In the genomic region with DNA sequence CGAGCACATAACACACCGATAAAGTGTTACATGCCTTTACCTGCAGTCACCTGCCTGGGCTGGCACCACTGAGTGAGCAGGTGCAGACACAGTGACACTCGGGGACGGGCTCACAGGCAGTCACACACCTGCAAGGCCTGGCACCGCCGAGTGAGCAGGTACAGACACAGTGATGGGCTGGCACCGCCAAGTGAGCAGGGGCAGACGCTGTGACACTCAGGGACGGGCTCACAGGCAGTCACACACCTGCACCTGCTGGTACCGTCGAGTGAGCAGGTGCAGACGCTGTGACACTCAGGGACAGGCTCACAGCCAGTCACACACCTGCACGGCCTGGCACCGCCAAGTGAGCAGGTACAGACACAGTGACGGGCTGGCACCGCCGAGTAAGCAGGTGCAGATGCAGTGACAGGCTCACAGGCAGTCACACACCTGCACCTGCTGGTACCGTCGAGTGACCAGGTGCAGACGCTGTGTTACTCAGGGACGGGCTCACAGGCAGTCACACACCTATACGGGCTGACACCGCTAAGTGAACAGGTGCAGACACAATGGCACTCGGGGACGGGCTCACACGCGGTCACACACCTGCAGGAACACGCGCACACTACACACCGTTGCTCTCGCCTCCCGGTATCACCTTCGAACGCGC, we compare ENCODE assay signal across 8 cellular contexts. TPM values are rescaled to one million over a fixed set of nuclear protein-coding genes. Genes with fewer than 3 reads are reported as not detected.
DNase-seq lines count a peak whose midpoint lies in the region; ATAC-seq and TF ChIP-seq lines count a peak whose summit lies in the region.

No MANE protein-coding gene starts in this region.

- H3K27ac Mint-ChIP-seq in activated CD4-positive, alpha-beta memory T cell treated with anti-CD3 and anti-CD28 coated beads, Interleukin-2, amount 10 ng/mL, durations not matched to agents 7 days and 5 days = no peak overlapping the region
- H3K27ac Mint-ChIP-seq in glutamatergic neuron (ENCODE audit: unreplicated experiment) = peak overlapping the region; percentile 59

- H3K36me3 ChIP-seq in sigmoid colon = no peaks in the 10 kb centered on the region

- peak overlapping the region; percentile 45 to 73 (median 69) for H3K27ac ChIP-seq in sigmoid colon
- H3K27ac ChIP-seq in foreskin keratinocyte = no peak overlapping the region

- POLR2A ChIA-PET in activated CD4-positive, alpha-beta memory T cell treated with anti-CD3 and anti-CD28 coated beads, Interleukin-2, amount 10 ng/mL, durations not matched to agents 7 days and 5 days (lab: Charles Lee) = no interaction called here

- TF ChIP-seq CTCF in glutamatergic neuron (IDR thresholded peaks at IDR 0.05; ENCODE audit: partially characterized antibody, unreplicated experiment) (no peak), sigmoid colon (IDR thresholded peaks at IDR 0.05) (no peak), foreskin keratinocyte (conservative IDR thresholded peaks at IDR 0.05) (no peak)

- H3K36me3 Mint-ChIP-seq in activated CD4-positive, alpha-beta memory T cell treated with anti-CD3 and anti-CD28 coated beads, Interleukin-2, amount 10 ng/mL, durations not matched to agents 7 days and 5 days (ENCODE audit: low read depth) = peaks cover 3% of the 10 kb centered on the region
- peaks cover 3% of the 10 kb centered on the region for H3K36me3 Mint-ChIP-seq in glutamatergic neuron (ENCODE audit: unreplicated experiment)

- H3K27me3 ChIP-seq in sigmoid colon (no peaks in the 10 kb centered on the region), foreskin keratinocyte (no peaks in the 10 kb centered on the region)

- no peak for TF ChIP-seq EP300 in sigmoid colon (IDR thresholded peaks at IDR 0.05)

- WGBS in sigmoid colon, 2 donors = 33 to 55% methylated on average over 35 of the region's 35 CpGs

- peak overlapping the region; percentile 68 to 85 (median 80) for H3K4me3 ChIP-seq in sigmoid colon

- peak; percentile 18 for ATAC-seq in GM18873 (IDR thresholded peaks at IDR 0.05; ENCODE audit: low FRiP score, unreplicated experiment)
- no peak for ATAC-seq in foreskin keratinocyte

- no peaks in the 10 kb centered on the region for H3K27me3 Mint-ChIP-seq in activated CD4-positive, alpha-beta memory T cell treated with anti-CD3 and anti-CD28 coated beads, Interleukin-2, amount 10 ng/mL, durations not matched to agents 7 days and 5 days
- H3K27me3 Mint-ChIP-seq in glutamatergic neuron (ENCODE audit: unreplicated experiment) = peaks cover 14% of the 10 kb centered on the region

- CTCF ChIA-PET in activated CD4-positive, alpha-beta memory T cell treated with anti-CD3 and anti-CD28 coated beads, Interleukin-2, amount 10 ng/mL, durations not matched to agents 7 days and 5 days (lab: Charles Lee) = no interaction called here

- H3K9me3 Mint-ChIP-seq in activated CD4-positive, alpha-beta memory T cell treated with anti-CD3 and anti-CD28 coated beads, Interleukin-2, amount 10 ng/mL, durations not matched to agents 7 days and 5 days = peaks cover 27% of the 10 kb centered on the region
- peaks cover 7% of the 10 kb centered on the region for H3K9me3 Mint-ChIP-seq in glutamatergic neuron (ENCODE audit: unreplicated experiment)

- intact Hi-C loops in sigmoid colon (cut with DNase I) = loop anchor here (5.0 kb wide), 1 partner anchor 74 kb away; the partner anchor contains the start of gene ZNF71

- H3K4me1 ChIP-seq in sigmoid colon = peaks cover 0 to 22% (median 14%) of the 10 kb centered on the region in 4 donors
- no peaks in the 10 kb centered on the region for H3K4me1 ChIP-seq in foreskin keratinocyte

- H3K9me3 ChIP-seq in sigmoid colon = no peaks in the 10 kb centered on the region

- peak overlapping the region; percentile 66 for H3K4me3 Mint-ChIP-seq in activated CD4-positive, alpha-beta memory T cell treated with anti-CD3 and anti-CD28 coated beads, Interleukin-2, amount 10 ng/mL, durations not matched to agents 7 days and 5 days
- H3K4me3 Mint-ChIP-seq in glutamatergic neuron (ENCODE audit: unreplicated experiment) = peak overlapping the region; percentile 90

- no peak for DNase-seq in activated CD4-positive, alpha-beta memory T cell treated with anti-CD3 and anti-CD28 coated beads, Interleukin-2, amount 10 ng/mL, durations not matched to agents 7 days and 5 days
- DNase-seq in glutamatergic neuron (no peak), sigmoid colon (peak; percentile 65), AG08396 (ENCODE audit: low spot score) (no peak), epidermal melanocyte (ENCODE audit: insufficient read length, low spot score) (no peak), NCI-H345 (lab: John Stamatoyannopoulos, UW) (no peak), foreskin keratinocyte (no peak)

- H3K4me1 Mint-ChIP-seq in activated CD4-positive, alpha-beta memory T cell treated with anti-CD3 and anti-CD28 coated beads, Interleukin-2, amount 10 ng/mL, durations not matched to agents 7 days and 5 days = peaks cover 5% of the 10 kb centered on the region
- H3K4me1 Mint-ChIP-seq in glutamatergic neuron (ENCODE audit: low read depth, unreplicated experiment) = peaks cover 2% of the 10 kb centered on the region

- no peak for TF ChIP-seq POLR2A in sigmoid colon (IDR thresholded peaks at IDR 0.05)

RNA-seq across cellular contexts. Expression of gene ZNF835, which starts 0.5 kb away (rescaled TPM):
- total RNA-seq in activated CD4-positive, alpha-beta memory T cell treated with anti-CD3 and anti-CD28 coated beads, Interleukin-2, amount 10 ng/mL, durations not matched to agents 7 days and 5 days = under 1 TPM; 0.23 to 0.68 TPM
- total RNA-seq in glutamatergic neuron (ENCODE audit: unreplicated experiment) (2.7 TPM), sigmoid colon (10 to 100 TPM in 1 of 4 donors, 1 to 10 TPM in 3; 2.8 to 14.3 (median 8.4) TPM), foreskin keratinocyte (not detected in 2 replicates)
- polyA plus RNA-seq in sigmoid colon (1 to 10 TPM in 1 of 3 donors, under 1 TPM in 1, not detected in 1; under 0.01 to 1.1 TPM), foreskin keratinocyte (not detected in 2 replicates)

RNA-seq across cellular contexts. Expression of gene SMIM17, which starts 28.1 kb away (rescaled TPM):
- total RNA-seq in activated CD4-positive, alpha-beta memory T cell treated with anti-CD3 and anti-CD28 coated beads, Interleukin-2, amount 10 ng/mL, durations not matched to agents 7 days and 5 days = under 1 TPM in 1 of 2 experiments, not detected in 1; 0.33 TPM
- total RNA-seq in glutamatergic neuron (ENCODE audit: unreplicated experiment) (2.7 TPM), sigmoid colon (1 to 10 TPM in 1 of 4 donors, under 1 TPM in 2, not detected in 1; 0.68 to 4.7 (median 0.99) TPM), foreskin keratinocyte (not detected in 2 replicates)
- polyA plus RNA-seq in sigmoid colon (under 1 TPM in 1 of 3 donors, not detected in 2; 0.09 TPM), foreskin keratinocyte (not detected in 2 replicates)
